ENCODE assay signal across 8 cellular contexts in the genomic region with DNA sequence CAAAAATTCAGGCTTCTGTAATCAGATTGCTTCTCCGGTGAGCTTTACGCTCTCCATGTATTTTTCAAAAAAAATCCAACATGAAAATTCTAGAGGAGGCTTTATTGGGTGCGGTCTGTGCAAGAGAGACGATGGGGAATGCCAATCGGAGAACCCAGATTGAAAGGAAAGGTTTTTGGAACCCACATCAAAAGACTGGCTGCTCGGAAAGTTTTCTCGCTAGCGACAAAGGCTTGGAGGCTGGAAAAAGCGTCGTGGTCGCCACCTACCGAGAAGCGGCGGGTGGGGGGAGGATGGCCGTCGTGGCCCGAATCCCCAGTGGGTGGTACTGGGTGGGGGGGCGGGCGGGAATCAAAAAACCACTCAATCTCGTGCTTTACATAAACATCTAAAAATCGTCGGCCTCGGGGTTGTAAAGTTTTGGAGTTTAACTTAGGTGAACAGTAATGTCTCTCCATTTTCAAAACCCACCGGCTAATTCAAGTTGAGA. TPM values are rescaled to one million over a fixed set of nuclear protein-coding genes. Genes with fewer than 3 reads are reported as not detected.
DNase-seq lines count a peak whose midpoint lies in the region; ATAC-seq and TF ChIP-seq lines count a peak whose summit lies in the region.

No MANE protein-coding gene starts in this region.

- peak overlapping the region; percentile 65 for H3K4me3 Mint-ChIP-seq in Calu3 (ENCODE audit: low read depth, unreplicated experiment)

- H3K4me1 Mint-ChIP-seq in Calu3 (ENCODE audit: low read depth, unreplicated experiment), result peaks cover 24% of the 10 kb centered on the region

- CTCF ChIA-PET in Calu3 (lab: Charles Lee), result no interaction called here

- H3K27me3 ChIP-seq in iPS DF 6.9 (ENCODE audit: control insufficient read depth, insufficient read depth, low read length), result no peaks in the 10 kb centered on the region
- H3K27me3 ChIP-seq in gastrocnemius medialis, result no peaks in the 10 kb centered on the region

- in situ Hi-C loops in gastrocnemius medialis (cut with MboI; ENCODE audit: low sequenced_read_pairs in 4 of 4), result loop anchor here in 1 of 4 donors (25.0 kb wide), 1 partner anchor 469 kb away; no protein-coding TSS in a partner anchor

- H3K27ac ChIP-seq in iPS DF 6.9 (ENCODE audit: low read length) (no peak overlapping the region), gastrocnemius medialis (peak overlapping the region; percentile 97 to 100 (median 99))

- H3K36me3 Mint-ChIP-seq in Calu3 (ENCODE audit: insufficient read depth, unreplicated experiment), result peaks cover 51% of the 10 kb centered on the region

- no peaks in the 10 kb centered on the region for H3K9me3 ChIP-seq in iPS DF 6.9 (ENCODE audit: control insufficient read depth, insufficient read depth, low read length)
- no peaks in the 10 kb centered on the region for H3K9me3 ChIP-seq in gastrocnemius medialis

- H3K9me3 Mint-ChIP-seq in Calu3 (ENCODE audit: low read depth, unreplicated experiment), result no peaks in the 10 kb centered on the region

- TF ChIP-seq POLR2A in gastrocnemius medialis (IDR thresholded peaks at IDR 0.05), result no peak

- H3K36me3 ChIP-seq in iPS DF 6.9 (ENCODE audit: control insufficient read depth, insufficient read depth, low read length) (no peaks in the 10 kb centered on the region), gastrocnemius medialis (no peaks in the 10 kb centered on the region)

- no peaks in the 10 kb centered on the region for H3K27me3 Mint-ChIP-seq in Calu3 (ENCODE audit: unreplicated experiment)

- no CpG with 5 or more reads among the region's 24 CpGs for WGBS in iPS DF 6.9 (ENCODE audit: insufficient coverage, insufficient read length)

- TF ChIP-seq CTCF in Calu3 (IDR thresholded peaks at IDR 0.05; ENCODE audit: unreplicated experiment) (no peak), gastrocnemius medialis (IDR thresholded peaks at IDR 0.05 in 4 of 5, conservative IDR thresholded peaks at IDR 0.05 in 1 of 5) (peak in 2 of 5 experiments; percentile 35 to 46)

- H3K4me1 ChIP-seq in iPS DF 6.9 (ENCODE audit: control insufficient read depth, insufficient read depth, low read length) (peaks cover 1% of the 10 kb centered on the region; the same call in 1 of the 2 replicates), gastrocnemius medialis (peaks cover 36 to 38% of the 10 kb centered on the region in 2 donors)

- intact Hi-C loops in Calu3 (cut with micrococcal nuclease; ENCODE audit: unreplicated experiment), result loop anchor here (2.0 kb wide), 1 partner anchor 22 kb away; no protein-coding TSS in a partner anchor
- intact Hi-C loops in gastrocnemius medialis (cut with DNase I; ENCODE audit: low total_unique reads), result loop anchor here (5.0 to 10.0 kb wide), 4 partner anchors 54 to 199 kb away; no protein-coding TSS in a partner anchor

- DNase-seq in Calu3, result peak; percentile 45
- DNase-seq in LoVo (ENCODE audit: low spot score), result peak; percentile 48
- DNase-seq in T follicular helper cell (ENCODE audit: low read depth), result peak; percentile 41
- peak; percentile 77 for DNase-seq in astrocyte of the hippocampus (ENCODE audit: low read depth, low spot score)
- DNase-seq in iPS DF 6.9 (ENCODE audit: low read depth, low spot score), result no peak
- peak in 1 of 2 donors; percentile 56 for DNase-seq in gastrocnemius medialis
- DNase-seq in epidermal melanocyte (ENCODE audit: insufficient read length, low spot score), result no peak

- H3K4me3 ChIP-seq in iPS DF 6.9 (ENCODE audit: low read length) (peak overlapping the region; percentile 66; the same call in 1 of the 2 replicates), gastrocnemius medialis (peak overlapping the region; percentile 64 to 100 (median 77))

- BruUV-seq in Calu3 (replicated peaks; lab: Mats Ljungman, UMichigan), result no TSS peak

- peak overlapping the region; percentile 71 for H3K27ac Mint-ChIP-seq in Calu3 (ENCODE audit: unreplicated experiment)

- ATAC-seq in gastrocnemius medialis (peak in 1 of 2 donors; percentile 22), HG03196 (IDR thresholded peaks at IDR 0.05; ENCODE audit: unreplicated experiment) (no peak)

RNA-seq across cellular contexts. Expression of a gene that starts 1.1 kb away (rescaled TPM):
- total RNA-seq in Calu3 (2022), result 175 and 177 TPM in 2 replicates
- total RNA-seq in gastrocnemius medialis, result 100 to 1,000 TPM in 2 of 4 donors, 10 to 100 TPM in 2; 50.8 to 125 (median 104) TPM

Comparison
In these comparisons a context has a peak if more than half of its experiments do, and no peak if none do; other contexts are left out.
1. DNase-seq: peak in Calu3 (single experiment), LoVo (single experiment), T follicular helper cell (single experiment) and astrocyte of the hippocampus (single experiment); none in iPS DF 6.9 (single experiment) and epidermal melanocyte (single experiment).